8 cellular contexts compared by ENCODE assay signal in genomic region chr6:137951064-137951597, GRCh38.
A peak's percentile ranks its signal among the peaks of the same experiment; 100 is the strongest.
DNase-seq lines count a peak whose midpoint lies in the region; ATAC-seq and TF ChIP-seq lines count a peak whose summit lies in the region.

No MANE protein-coding gene starts in this region.

- no peak overlapping the region for H3K27ac ChIP-seq in dorsolateral prefrontal cortex

- intact Hi-C loops in dorsolateral prefrontal cortex (cut with DNase I), result no loop called here

- TF ChIP-seq CTCF in dorsolateral prefrontal cortex (IDR thresholded peaks at IDR 0.05 in 54 of 56, conservative IDR thresholded peaks at IDR 0.05 in 2 of 56; ENCODE audit: low read depth in 1 of 56, partially characterized antibody in 56 of 56), result peak in 1 of 56 donors; percentile 15

- peak; percentile 65 for ATAC-seq in GM19395 (IDR thresholded peaks at IDR 0.05; ENCODE audit: unreplicated experiment)
- peak; percentile 51 for ATAC-seq in HG03064 (IDR thresholded peaks at IDR 0.05; ENCODE audit: low read depth, unreplicated experiment)
- ATAC-seq in GM19463 (IDR thresholded peaks at IDR 0.05; ENCODE audit: unreplicated experiment), result no peak

- DNase-seq in CD1c-positive myeloid dendritic cell (ENCODE audit: extremely low spot score) (peak; percentile 58), SIG-M5 (lab: John Stamatoyannopoulos, UW) (peak; percentile 37), SW 1271 (lab: John Stamatoyannopoulos, UW) (no peak), dorsolateral prefrontal cortex (no peak)
- no peak for DNase-seq in stimulated activated CD4-positive, alpha-beta T cell treated with anti-CD3 and anti-CD28 coated beads, Interleukin-2, amount 100 ng/mL, for 24 hours

- H3K4me3 ChIP-seq in dorsolateral prefrontal cortex, result no peak overlapping the region

- peaks cover 0 to 6% (median 0%) of the 10 kb centered on the region in 45 donors for H3K27me3 ChIP-seq in dorsolateral prefrontal cortex

Comparison
In these comparisons a context has a peak if more than half of its experiments do, and no peak if none do; other contexts are left out.
1. DNase-seq: peak in CD1c-positive myeloid dendritic cell (single experiment) and SIG-M5 (single experiment); none in SW 1271 (0 of 2), stimulated activated CD4-positive, alpha-beta T cell treated with anti-CD3 and anti-CD28 coated beads, Interleukin-2, amount 100 ng/mL, for 24 hours (0 of 2) and dorsolateral prefrontal cortex (0 of 10).